In the genomic region with DNA sequence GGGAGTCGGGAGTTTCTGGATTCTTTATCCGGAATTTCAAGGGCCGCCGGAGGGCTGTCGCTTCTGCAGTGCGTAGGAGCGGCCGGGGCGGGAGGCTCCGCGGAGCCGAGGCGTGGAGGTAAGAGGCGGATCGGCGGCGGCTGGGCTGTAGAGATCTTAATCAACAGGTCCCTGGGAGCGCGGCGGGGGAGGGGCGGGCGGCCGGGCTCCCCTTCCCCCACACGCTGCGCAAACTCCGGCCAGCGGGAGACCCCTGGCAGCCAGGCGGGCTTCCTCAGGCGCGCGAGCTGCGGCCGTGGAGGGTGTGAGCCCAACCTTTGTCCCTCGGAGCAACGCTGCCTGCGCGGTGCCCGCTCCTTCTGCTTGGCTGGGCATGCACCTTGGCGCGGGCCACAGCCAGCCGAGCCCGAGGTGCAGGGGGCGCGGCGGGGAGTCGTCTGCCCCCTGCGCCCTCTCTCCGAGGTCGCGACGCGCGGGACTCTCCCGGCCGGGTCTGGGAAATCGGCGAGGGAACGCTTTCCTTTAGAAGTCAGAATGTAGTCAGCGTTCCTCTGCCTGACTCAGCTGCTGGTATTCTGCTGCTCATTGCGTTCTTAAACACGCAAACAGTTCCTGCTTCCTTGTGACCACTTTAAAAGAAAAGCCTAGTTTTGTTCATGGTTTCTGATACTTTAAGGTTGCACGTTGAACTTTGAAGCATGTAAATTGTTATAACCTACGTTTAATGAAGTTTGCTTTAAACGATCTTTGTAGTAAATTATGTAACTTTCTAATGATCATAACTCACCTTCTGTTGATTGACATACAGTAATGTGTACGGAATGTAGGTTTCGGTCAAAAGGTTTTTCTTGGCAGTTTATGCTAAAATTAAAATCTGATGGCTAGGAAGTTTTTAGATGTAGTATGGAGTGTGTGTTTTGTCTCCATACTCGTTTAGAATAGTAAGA, we compare ENCODE assay signal across 1 cellular context.
TF ChIP-seq lines count a peak whose summit lies in the region.

A gene (plus strand): TSS at position 20 of the 947 bp plus-strand sequence. CDS start 37,736 bp downstream, outside the sequence.

TF ChIP-seq in HepG2, 621 proteins besides CTCF, POLR2A, EP300 and RAD21 (continued from another document and continues in another):
- TF ChIP-seq ZNF253 (CRISPR knock-in tag; IDR thresholded peaks at IDR 0.05; ENCODE audit: borderline replicate concordance) (no peak), PRMT3 (CRISPR knock-in tag; IDR thresholded peaks at IDR 0.05; ENCODE audit: borderline replicate concordance, low read depth) (0 out of 2 replicates have a peak, but pooled peaks have one; percentile 57), TBX3 (IDR thresholded peaks at IDR 0.05; ENCODE audit: borderline replicate concordance) (peak; percentile 22; the same call in 1 of the 2 replicates), BCL6 (CRISPR knock-in tag; IDR thresholded peaks at IDR 0.05) (peak; percentile 54; the same call in 1 of the 2 replicates), ASH2L (IDR thresholded peaks at IDR 0.05; ENCODE audit: insufficient read length, low read depth, low read length) (peak; percentile 78), HOXA9 (CRISPR knock-in tag; IDR thresholded peaks at IDR 0.05; ENCODE audit: borderline replicate concordance) (no peak), CCAR2 (optimal IDR thresholded peaks at IDR 0.05; ENCODE audit: low read depth, low read length) (no peak), ZNF607 (CRISPR knock-in tag; IDR thresholded peaks at IDR 0.05; ENCODE audit: borderline replicate concordance) (no peak), RARG (CRISPR knock-in tag; IDR thresholded peaks at IDR 0.05; ENCODE audit: low read depth) (no peak), ZNF558 (CRISPR knock-in tag; IDR thresholded peaks at IDR 0.05; ENCODE audit: borderline replicate concordance) (no peak), CBX5 (CRISPR knock-in tag; IDR thresholded peaks at IDR 0.05; ENCODE audit: borderline replicate concordance) (peak; percentile 62; the same call in 1 of the 2 replicates), NFE2L1 (CRISPR knock-in tag; IDR thresholded peaks at IDR 0.05; ENCODE audit: borderline replicate concordance) (peak; percentile 83; the same call in 1 of the 2 replicates), ZNF549 (CRISPR knock-in tag; IDR thresholded peaks at IDR 0.05) (0 out of 2 replicates have a peak, but pooled peaks have one; percentile 39), MTA1 (CRISPR knock-in tag; IDR thresholded peaks at IDR 0.05; ENCODE audit: borderline replicate concordance) (peak; percentile 94; the same call in 1 of the 2 replicates), PCBP2 (optimal IDR thresholded peaks at IDR 0.05; ENCODE audit: low read depth, low read length, poor library complexity, severe bottlenecking) (no peak), DMAP1 (CRISPR knock-in tag; IDR thresholded peaks at IDR 0.05) (peak; percentile 84), NFATC3 (CRISPR knock-in tag; IDR thresholded peaks at IDR 0.05) (no peak), SNRNP70 (IDR thresholded peaks at IDR 0.05; ENCODE audit: low read depth, low read length) (no peak), FLYWCH1 (CRISPR knock-in tag; IDR thresholded peaks at IDR 0.05) (no peak), KAT8 (CRISPR knock-in tag; IDR thresholded peaks at IDR 0.05) (peak; percentile 46; the same call in 1 of the 2 replicates), EEA1 (CRISPR knock-in tag; IDR thresholded peaks at IDR 0.05; ENCODE audit: borderline replicate concordance) (0 out of 2 replicates have a peak, but pooled peaks have one; percentile 48), ZC3H4 (CRISPR knock-in tag; IDR thresholded peaks at IDR 0.05; ENCODE audit: borderline replicate concordance) (no peak), ZFY (CRISPR knock-in tag; IDR thresholded peaks at IDR 0.05) (peak; percentile 70; the same call in 1 of the 2 replicates), KDM1A (CRISPR knock-in tag; IDR thresholded peaks at IDR 0.05) (no peak), CCDC6 (CRISPR knock-in tag; IDR thresholded peaks at IDR 0.05) (no peak), ZNF589 (CRISPR knock-in tag; conservative IDR thresholded peaks at IDR 0.05) (no peak), RBFOX2 (IDR thresholded peaks at IDR 0.05; ENCODE audit: low read depth, low read length) (peak; percentile 92), ZNF30 (CRISPR knock-in tag; IDR thresholded peaks at IDR 0.05) (no peak), ZNF569 (CRISPR knock-in tag; IDR thresholded peaks at IDR 0.05; ENCODE audit: borderline replicate concordance) (no peak), KDM5B (CRISPR knock-in tag; IDR thresholded peaks at IDR 0.05; ENCODE audit: borderline replicate concordance) (peak; percentile 78; the same call in 1 of the 2 replicates), ZNF75D (CRISPR knock-in tag; IDR thresholded peaks at IDR 0.05; ENCODE audit: borderline replicate concordance) (no peak), NCOA1 (CRISPR knock-in tag; IDR thresholded peaks at IDR 0.05) (peak; percentile 46; the same call in 1 of the 2 replicates), ZNF124 (CRISPR knock-in tag; IDR thresholded peaks at IDR 0.05) (no peak), ZNF333 (CRISPR knock-in tag; IDR thresholded peaks at IDR 0.05; ENCODE audit: borderline replicate concordance) (peak; percentile 83; the same call in 1 of the 2 replicates), ZNF292 (CRISPR knock-in tag; IDR thresholded peaks at IDR 0.05; ENCODE audit: borderline replicate concordance, low read depth) (peak; percentile 36; the same call in 1 of the 2 replicates), NAIF1 (CRISPR knock-in tag; IDR thresholded peaks at IDR 0.05; ENCODE audit: borderline replicate concordance) (peak; percentile 99), ARNT (IDR thresholded peaks at IDR 0.05) (no peak)
- TF ChIP-seq, protein P1, sequence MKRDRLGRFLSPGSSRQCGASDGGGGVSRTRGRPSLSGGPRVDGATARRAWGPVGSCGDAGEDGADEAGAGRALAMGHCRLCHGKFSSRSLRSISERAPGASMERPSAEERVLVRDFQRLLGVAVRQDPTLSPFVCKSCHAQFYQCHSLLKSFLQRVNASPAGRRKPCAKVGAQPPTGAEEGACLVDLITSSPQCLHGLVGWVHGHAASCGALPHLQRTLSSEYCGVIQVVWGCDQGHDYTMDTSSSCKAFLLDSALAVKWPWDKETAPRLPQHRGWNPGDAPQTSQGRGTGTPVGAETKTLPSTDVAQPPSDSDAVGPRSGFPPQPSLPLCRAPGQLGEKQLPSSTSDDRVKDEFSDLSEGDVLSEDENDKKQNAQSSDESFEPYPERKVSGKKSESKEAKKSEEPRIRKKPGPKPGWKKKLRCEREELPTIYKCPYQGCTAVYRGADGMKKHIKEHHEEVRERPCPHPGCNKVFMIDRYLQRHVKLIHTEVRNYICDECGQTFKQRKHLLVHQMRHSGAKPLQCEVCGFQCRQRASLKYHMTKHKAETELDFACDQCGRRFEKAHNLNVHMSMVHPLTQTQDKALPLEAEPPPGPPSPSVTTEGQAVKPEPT (CRISPR knock-in tag; IDR thresholded peaks at IDR 0.05; ENCODE audit: low read depth), result 0 out of 2 replicates have a peak, but pooled peaks have one; percentile 62
- TF ChIP-seq, protein P2, sequence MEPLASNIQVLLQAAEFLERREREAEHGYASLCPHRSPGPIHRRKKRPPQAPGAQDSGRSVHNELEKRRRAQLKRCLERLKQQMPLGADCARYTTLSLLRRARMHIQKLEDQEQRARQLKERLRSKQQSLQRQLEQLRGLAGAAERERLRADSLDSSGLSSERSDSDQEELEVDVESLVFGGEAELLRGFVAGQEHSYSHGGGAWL (CRISPR knock-in tag; IDR thresholded peaks at IDR 0.05), result peak; percentile 81; the same call in 1 of the 2 replicates
- TF ChIP-seq, protein P3, sequence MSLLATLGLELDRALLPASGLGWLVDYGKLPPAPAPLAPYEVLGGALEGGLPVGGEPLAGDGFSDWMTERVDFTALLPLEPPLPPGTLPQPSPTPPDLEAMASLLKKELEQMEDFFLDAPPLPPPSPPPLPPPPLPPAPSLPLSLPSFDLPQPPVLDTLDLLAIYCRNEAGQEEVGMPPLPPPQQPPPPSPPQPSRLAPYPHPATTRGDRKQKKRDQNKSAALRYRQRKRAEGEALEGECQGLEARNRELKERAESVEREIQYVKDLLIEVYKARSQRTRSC (CRISPR knock-in tag; IDR thresholded peaks at IDR 0.05; ENCODE audit: low read depth), result 0 out of 2 replicates have a peak, but pooled peaks have one; percentile 64
- TF ChIP-seq, protein P4, sequence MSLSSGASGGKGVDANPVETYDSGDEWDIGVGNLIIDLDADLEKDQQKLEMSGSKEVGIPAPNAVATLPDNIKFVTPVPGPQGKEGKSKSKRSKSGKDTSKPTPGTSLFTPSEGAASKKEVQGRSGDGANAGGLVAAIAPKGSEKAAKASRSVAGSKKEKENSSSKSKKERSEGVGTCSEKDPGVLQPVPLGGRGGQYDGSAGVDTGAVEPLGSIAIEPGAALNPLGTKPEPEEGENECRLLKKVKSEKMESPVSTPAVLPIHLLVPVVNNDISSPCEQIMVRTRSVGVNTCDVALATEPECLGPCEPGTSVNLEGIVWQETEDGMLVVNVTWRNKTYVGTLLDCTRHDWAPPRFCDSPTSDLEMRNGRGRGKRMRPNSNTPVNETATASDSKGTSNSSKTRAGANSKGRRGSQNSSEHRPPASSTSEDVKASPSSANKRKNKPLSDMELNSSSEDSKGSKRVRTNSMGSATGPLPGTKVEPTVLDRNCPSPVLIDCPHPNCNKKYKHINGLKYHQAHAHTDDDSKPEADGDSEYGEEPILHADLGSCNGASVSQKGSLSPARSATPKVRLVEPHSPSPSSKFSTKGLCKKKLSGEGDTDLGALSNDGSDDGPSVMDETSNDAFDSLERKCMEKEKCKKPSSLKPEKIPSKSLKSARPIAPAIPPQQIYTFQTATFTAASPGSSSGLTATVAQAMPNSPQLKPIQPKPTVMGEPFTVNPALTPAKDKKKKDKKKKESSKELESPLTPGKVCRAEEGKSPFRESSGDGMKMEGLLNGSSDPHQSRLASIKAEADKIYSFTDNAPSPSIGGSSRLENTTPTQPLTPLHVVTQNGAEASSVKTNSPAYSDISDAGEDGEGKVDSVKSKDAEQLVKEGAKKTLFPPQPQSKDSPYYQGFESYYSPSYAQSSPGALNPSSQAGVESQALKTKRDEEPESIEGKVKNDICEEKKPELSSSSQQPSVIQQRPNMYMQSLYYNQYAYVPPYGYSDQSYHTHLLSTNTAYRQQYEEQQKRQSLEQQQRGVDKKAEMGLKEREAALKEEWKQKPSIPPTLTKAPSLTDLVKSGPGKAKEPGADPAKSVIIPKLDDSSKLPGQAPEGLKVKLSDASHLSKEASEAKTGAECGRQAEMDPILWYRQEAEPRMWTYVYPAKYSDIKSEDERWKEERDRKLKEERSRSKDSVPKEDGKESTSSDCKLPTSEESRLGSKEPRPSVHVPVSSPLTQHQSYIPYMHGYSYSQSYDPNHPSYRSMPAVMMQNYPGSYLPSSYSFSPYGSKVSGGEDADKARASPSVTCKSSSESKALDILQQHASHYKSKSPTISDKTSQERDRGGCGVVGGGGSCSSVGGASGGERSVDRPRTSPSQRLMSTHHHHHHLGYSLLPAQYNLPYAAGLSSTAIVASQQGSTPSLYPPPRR (CRISPR knock-in tag; IDR thresholded peaks at IDR 0.05; ENCODE audit: borderline replicate concordance), result 0 out of 2 replicates have a peak, but pooled peaks have one; percentile 45
- TF ChIP-seq, protein P5, sequence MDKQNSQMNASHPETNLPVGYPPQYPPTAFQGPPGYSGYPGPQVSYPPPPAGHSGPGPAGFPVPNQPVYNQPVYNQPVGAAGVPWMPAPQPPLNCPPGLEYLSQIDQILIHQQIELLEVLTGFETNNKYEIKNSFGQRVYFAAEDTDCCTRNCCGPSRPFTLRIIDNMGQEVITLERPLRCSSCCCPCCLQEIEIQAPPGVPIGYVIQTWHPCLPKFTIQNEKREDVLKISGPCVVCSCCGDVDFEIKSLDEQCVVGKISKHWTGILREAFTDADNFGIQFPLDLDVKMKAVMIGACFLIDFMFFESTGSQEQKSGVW (CRISPR knock-in tag; IDR thresholded peaks at IDR 0.05; ENCODE audit: borderline replicate concordance), result no peak
- TF ChIP-seq, protein P6, sequence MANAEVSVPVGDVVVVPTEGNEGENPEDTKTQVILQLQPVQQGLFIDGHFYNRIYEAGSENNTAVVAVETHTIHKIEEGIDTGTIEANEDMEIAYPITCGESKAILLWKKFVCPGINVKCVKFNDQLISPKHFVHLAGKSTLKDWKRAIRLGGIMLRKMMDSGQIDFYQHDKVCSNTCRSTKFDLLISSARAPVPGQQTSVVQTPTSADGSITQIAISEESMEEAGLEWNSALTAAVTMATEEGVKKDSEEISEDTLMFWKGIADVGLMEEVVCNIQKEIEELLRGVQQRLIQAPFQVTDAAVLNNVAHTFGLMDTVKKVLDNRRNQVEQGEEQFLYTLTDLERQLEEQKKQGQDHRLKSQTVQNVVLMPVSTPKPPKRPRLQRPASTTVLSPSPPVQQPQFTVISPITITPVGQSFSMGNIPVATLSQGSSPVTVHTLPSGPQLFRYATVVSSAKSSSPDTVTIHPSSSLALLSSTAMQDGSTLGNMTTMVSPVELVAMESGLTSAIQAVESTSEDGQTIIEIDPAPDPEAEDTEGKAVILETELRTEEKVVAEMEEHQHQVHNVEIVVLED (CRISPR knock-in tag; IDR thresholded peaks at IDR 0.05; ENCODE audit: borderline replicate concordance), result peak; percentile 40; the same call in 1 of the 2 replicates
- TF ChIP-seq, protein P7, sequence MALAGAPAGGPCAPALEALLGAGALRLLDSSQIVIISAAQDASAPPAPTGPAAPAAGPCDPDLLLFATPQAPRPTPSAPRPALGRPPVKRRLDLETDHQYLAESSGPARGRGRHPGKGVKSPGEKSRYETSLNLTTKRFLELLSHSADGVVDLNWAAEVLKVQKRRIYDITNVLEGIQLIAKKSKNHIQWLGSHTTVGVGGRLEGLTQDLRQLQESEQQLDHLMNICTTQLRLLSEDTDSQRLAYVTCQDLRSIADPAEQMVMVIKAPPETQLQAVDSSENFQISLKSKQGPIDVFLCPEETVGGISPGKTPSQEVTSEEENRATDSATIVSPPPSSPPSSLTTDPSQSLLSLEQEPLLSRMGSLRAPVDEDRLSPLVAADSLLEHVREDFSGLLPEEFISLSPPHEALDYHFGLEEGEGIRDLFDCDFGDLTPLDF (CRISPR knock-in tag; IDR thresholded peaks at IDR 0.05), result peak; percentile 57
- TF ChIP-seq, protein P8, sequence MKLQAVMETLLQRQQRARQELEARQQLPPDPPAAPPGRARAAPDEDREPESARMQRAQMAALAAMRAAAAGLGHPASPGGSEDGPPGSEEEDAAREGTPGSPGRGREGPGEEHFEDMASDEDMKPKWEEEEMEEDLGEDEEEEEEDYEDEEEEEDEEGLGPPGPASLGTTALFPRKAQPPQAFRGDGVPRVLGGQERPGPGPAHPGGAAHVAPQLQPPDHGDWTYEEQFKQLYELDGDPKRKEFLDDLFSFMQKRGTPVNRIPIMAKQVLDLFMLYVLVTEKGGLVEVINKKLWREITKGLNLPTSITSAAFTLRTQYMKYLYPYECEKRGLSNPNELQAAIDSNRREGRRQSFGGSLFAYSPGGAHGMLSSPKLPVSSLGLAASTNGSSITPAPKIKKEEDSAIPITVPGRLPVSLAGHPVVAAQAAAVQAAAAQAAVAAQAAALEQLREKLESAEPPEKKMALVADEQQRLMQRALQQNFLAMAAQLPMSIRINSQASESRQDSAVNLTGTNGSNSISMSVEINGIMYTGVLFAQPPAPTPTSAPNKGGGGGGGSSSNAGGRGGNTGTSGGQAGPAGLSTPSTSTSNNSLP (IDR thresholded peaks at IDR 0.05; ENCODE audit: low read depth, low read length), result no peak
- TF ChIP-seq, protein P9, sequence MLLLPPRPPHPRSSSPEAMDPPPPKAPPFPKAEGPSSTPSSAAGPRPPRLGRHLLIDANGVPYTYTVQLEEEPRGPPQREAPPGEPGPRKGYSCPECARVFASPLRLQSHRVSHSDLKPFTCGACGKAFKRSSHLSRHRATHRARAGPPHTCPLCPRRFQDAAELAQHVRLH (CRISPR knock-in tag; IDR thresholded peaks at IDR 0.05; ENCODE audit: borderline replicate concordance, low read depth), result peak; percentile 19; the same call in 1 of the 2 replicates
